ENCODE assay signal across 23 cellular contexts in the genomic region with DNA sequence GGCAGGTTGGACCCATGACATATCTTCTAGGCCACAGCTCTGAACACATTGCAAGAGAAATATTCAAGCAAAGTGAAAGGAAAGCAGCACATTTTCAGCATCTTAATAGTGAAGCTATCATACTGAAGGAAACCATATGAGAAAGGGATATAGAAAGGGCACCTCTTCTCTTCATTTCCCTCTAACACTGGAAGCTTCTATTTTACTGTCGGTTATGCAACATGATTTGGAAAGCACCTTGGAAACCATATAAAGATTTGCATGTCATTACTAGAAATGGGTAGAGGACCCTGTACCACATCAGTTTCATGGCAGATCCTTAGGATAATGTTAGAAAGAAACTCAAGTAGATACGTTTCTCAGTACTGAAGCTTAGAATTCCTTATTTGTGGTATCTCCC.
DNase-seq lines count a peak whose midpoint lies in the region; ATAC-seq, FAIRE-seq and TF ChIP-seq lines count a peak whose summit lies in the region.
"Had no signal": no experiment of that assay in that cellular context is flagged by ENCODE, and none has a peak within 500 bp of the region (broad histone marks: within the 10 kb centered on the region; RNA-seq: fewer than 3 reads in every experiment).

No MANE protein-coding gene starts in this region.

- WGBS in GM12878 (ENCODE audit: insufficient coverage, insufficient replicate concordance, low lambda C conversion rate, missing lambda C conversion rate), result 13% methylated on average over 2 of the region's 2 CpGs

- RAD21 ChIA-PET in GM12878 (lab: Charles Lee; ENCODE audit: unreplicated experiment), result no interaction called here

- H3K36me3 ChIP-seq in GM12878 (ENCODE audit: control insufficient read depth in 2 of 2, insufficient read depth in 2 of 2, low read length in 1 of 2), result no peaks in the 10 kb centered on the region
- no peaks in the 10 kb centered on the region for H3K36me3 ChIP-seq in WERI-Rb-1
- H3K36me3 ChIP-seq: BLaER1 had no signal

- H3K9me3 ChIP-seq in GM12878 (replicated peaks; ENCODE audit: control insufficient read depth, insufficient read depth, low read length), result no peaks in the 10 kb centered on the region; the same call in 1 of the 3 replicates
- H3K9me3 ChIP-seq in WERI-Rb-1 (ENCODE audit: severe bottlenecking), result no peaks in the 10 kb centered on the region
- H3K9me3 ChIP-seq: BLaER1, Caco-2 had no signal

- SMC1A ChIA-PET in GM12878 (lab: Charles Lee; ENCODE audit: uncharacterized antibody, unreplicated experiment), result interaction anchor here (0.9 to 1.1 kb wide), 2 partner anchors 30 to 59 kb away, joined by 3 to 8 read pairs; no protein-coding TSS in a partner anchor

- H3K9ac ChIP-seq in GM12878 (ENCODE audit: control insufficient read depth, insufficient read depth, low read length), result no peak overlapping the region
- H3K9ac ChIP-seq: BLaER1, GM23248 had no signal

- BruUV-seq in GM12878 (replicated peaks; lab: Mats Ljungman, UMichigan), result no TSS peak

- TF ChIP-seq CTCF in GM12865 (IDR thresholded peaks at IDR 0.05; ENCODE audit: insufficient read depth, low read depth, low read length, missing control alignments) (no peak), GM12878 (IDR thresholded peaks at IDR 0.05 in 2 of 3, conservative IDR thresholded peaks at IDR 0.05 in 1 of 3; ENCODE audit: control insufficient read depth in 2 of 3, extremely low read depth in 1 of 3, insufficient read depth in 1 of 3, low read depth in 3 of 3, low read length in 3 of 3) (no peak), WERI-Rb-1 (IDR thresholded peaks at IDR 0.05; ENCODE audit: low read depth, low read length) (no peak)

- H3K79me2 ChIP-seq in GM12878 (ENCODE audit: control insufficient read depth, insufficient read depth, low read length), result no peaks in the 10 kb centered on the region

- H2AFZ ChIP-seq in GM12878 (ENCODE audit: control insufficient read depth, low read depth, low read length), result no peak overlapping the region; the same call in 1 of the 2 replicates
- H2AFZ ChIP-seq: GM23248 had no signal

- no peak for FAIRE-seq in GM12878 (lab: Jason Lieb, UNC)
- FAIRE-seq: A204.1, GM12892, GM19239, H1 had no signal

- POLR2A ChIA-PET in GM12878 (lab: Charles Lee), result no interaction called here

- intact Hi-C loops in GM12878 (cut with micrococcal nuclease; ENCODE audit: unreplicated experiment), result no loop called here

- no peak overlapping the region for H3K4me2 ChIP-seq in GM12878 (ENCODE audit: control insufficient read depth, insufficient read depth)
- H3K4me2 ChIP-seq: BLaER1 had no signal

- H3K4me3 ChIP-seq in GM12865 (ENCODE audit: low read depth, low read length) (no peak overlapping the region), GM12878 (no peak overlapping the region), WERI-Rb-1 (ENCODE audit: low read depth, low read length) (no peak overlapping the region)
- H3K4me3 ChIP-seq: BLaER1, GM23248 had no signal

- TF ChIP-seq RAD21 in GM12878 (IDR thresholded peaks at IDR 0.05; ENCODE audit: insufficient read depth, low read depth, low read length), result no peak

- TF ChIP-seq EP300 in GM12878 (IDR thresholded peaks at IDR 0.05; ENCODE audit: borderline replicate concordance in 1 of 2, control insufficient read depth in 1 of 2, low read depth in 2 of 2, low read length in 2 of 2), result no peak

- H3K27ac ChIP-seq in GM12878 (ENCODE audit: control insufficient read depth, insufficient read depth) (no peak overlapping the region), WERI-Rb-1 (no peak overlapping the region)
- H3K27ac ChIP-seq: 22Rv1, BLaER1, C4-2B, GM23248 had no signal

- no peak for TF ChIP-seq POLR2A in GM12878 (IDR thresholded peaks at IDR 0.05; ENCODE audit: low read depth, low read length)

- in situ Hi-C loops in GM12878 (cut with MboI), result no loop called here

- DNase-seq in GM12865 (ENCODE audit: low read depth) (peak; percentile 24), GM12878 (ENCODE audit: low read depth, low spot score) (no peak), WERI-Rb-1 (no peak), NCI-H226 (no peak), kidney tubule cell (ENCODE audit: low spot score) (no peak)
- DNase-seq: Caco-2; CD4-positive, CD25-positive, alpha-beta regulatory T cell; CD8-positive, alpha-beta T cell; DMS153; DND-41; GDM1; GM23248; H7; HCEC 1CT had no signal

- H3K27me3 ChIP-seq in GM12878 (replicated peaks in 1 of 2; ENCODE audit: control insufficient read depth in 2 of 2, insufficient read depth in 2 of 2, low read length in 1 of 2) (no peaks in the 10 kb centered on the region), WERI-Rb-1 (ENCODE audit: insufficient read depth, low read depth, severe bottlenecking) (no peaks in the 10 kb centered on the region)
- H3K27me3 ChIP-seq: BLaER1 had no signal

- ATAC-seq in GM18868 (IDR thresholded peaks at IDR 0.05; ENCODE audit: unreplicated experiment), result peak; percentile 80
- ATAC-seq in HG03432 (IDR thresholded peaks at IDR 0.05; ENCODE audit: unreplicated experiment), result peak; percentile 62
- ATAC-seq in GM12878, result peak; percentile 71
- ATAC-seq: CD8-positive, alpha-beta T cell had no signal

- H4K20me1 ChIP-seq in GM12878 (ENCODE audit: control insufficient read depth, insufficient read depth), result no peaks in the 10 kb centered on the region
- H4K20me1 ChIP-seq: BLaER1 had no signal

- CTCF ChIA-PET in GM12878 (lab: Yijun Ruan, JAX), result interaction anchor here (0.6 kb wide), 1 partner anchor 105 kb away, joined by 7 read pairs; no protein-coding TSS in a partner anchor

- no peaks in the 10 kb centered on the region for H3K4me1 ChIP-seq in GM12878 (ENCODE audit: control insufficient read depth, insufficient read depth, low read length)
- H3K4me1 ChIP-seq: BLaER1 had no signal

TF ChIP-seq in GM12878, 131 proteins besides CTCF, POLR2A, EP300 and RAD21 (continues in another document):
- TF ChIP-seq RCOR1 (conservative IDR thresholded peaks at IDR 0.05; ENCODE audit: low read depth, low read length), result no peak
- TF ChIP-seq SIN3A (IDR thresholded peaks at IDR 0.05; ENCODE audit: low read depth, low read length), result no peak
- no peak for TF ChIP-seq HDAC2 (IDR thresholded peaks at IDR 0.05)
- TF ChIP-seq MXI1 (IDR thresholded peaks at IDR 0.05; ENCODE audit: low read depth, low read length), result no peak
- TF ChIP-seq POLR2AphosphoS5 (IDR thresholded peaks at IDR 0.05; ENCODE audit: low read length), result no peak
- TF ChIP-seq, protein P1, sequence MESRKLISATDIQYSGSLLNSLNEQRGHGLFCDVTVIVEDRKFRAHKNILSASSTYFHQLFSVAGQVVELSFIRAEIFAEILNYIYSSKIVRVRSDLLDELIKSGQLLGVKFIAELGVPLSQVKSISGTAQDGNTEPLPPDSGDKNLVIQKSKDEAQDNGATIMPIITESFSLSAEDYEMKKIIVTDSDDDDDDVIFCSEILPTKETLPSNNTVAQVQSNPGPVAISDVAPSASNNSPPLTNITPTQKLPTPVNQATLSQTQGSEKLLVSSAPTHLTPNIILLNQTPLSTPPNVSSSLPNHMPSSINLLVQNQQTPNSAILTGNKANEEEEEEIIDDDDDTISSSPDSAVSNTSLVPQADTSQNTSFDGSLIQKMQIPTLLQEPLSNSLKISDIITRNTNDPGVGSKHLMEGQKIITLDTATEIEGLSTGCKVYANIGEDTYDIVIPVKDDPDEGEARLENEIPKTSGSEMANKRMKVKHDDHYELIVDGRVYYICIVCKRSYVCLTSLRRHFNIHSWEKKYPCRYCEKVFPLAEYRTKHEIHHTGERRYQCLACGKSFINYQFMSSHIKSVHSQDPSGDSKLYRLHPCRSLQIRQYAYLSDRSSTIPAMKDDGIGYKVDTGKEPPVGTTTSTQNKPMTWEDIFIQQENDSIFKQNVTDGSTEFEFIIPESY (IDR thresholded peaks at IDR 0.05), result no peak
- TF ChIP-seq CHD4 (IDR thresholded peaks at IDR 0.05), result no peak
- TF ChIP-seq FOXM1 (IDR thresholded peaks at IDR 0.05; ENCODE audit: low read depth, low read length), result no peak
- no peak for TF ChIP-seq BCL11A (IDR thresholded peaks at IDR 0.05; ENCODE audit: low read depth, low read length)
- no peak for TF ChIP-seq ZNF687 (IDR thresholded peaks at IDR 0.05)
